In genomic region chr1:66503841-66504470, GRCh38 we compare ENCODE assay signal across 9 cellular contexts. TPM values are rescaled to one million over a fixed set of nuclear protein-coding genes. Genes with fewer than 3 reads are reported as not detected.
A peak's percentile ranks its signal among the peaks of the same experiment; 100 is the strongest.
DNase-seq lines count a peak whose midpoint lies in the region; ATAC-seq and TF ChIP-seq lines count a peak whose summit lies in the region.
"Had no signal": no experiment of that assay in that cellular context is flagged by ENCODE, and none has a peak within 500 bp of the region (broad histone marks: within the 10 kb centered on the region; RNA-seq: fewer than 3 reads in every experiment).

No MANE protein-coding gene starts in this region.

- no peaks in the 10 kb centered on the region for H3K36me3 Mint-ChIP-seq in stimulated activated effector memory CD8-positive, alpha-beta T cell treated with anti-CD3 and anti-CD28 coated beads, Interleukin-12 subunit alpha, Interleukin-12 subunit beta, amount 100 ng/mL, for 72 hours

- no peaks in the 10 kb centered on the region for H3K36me3 ChIP-seq in PC-3 (ENCODE audit: low read depth, low read length)
- H3K36me3 ChIP-seq: BLaER1 treated with 17β-estradiol and CSF1 and Interleukin-3, amounts not matched to agents 10 nM and 100 nM had no signal

- H3K9me3 ChIP-seq in PC-3 (ENCODE audit: low read length): no peaks in the 10 kb centered on the region
- H3K9me3 ChIP-seq: BLaER1 treated with 17β-estradiol and CSF1 and Interleukin-3, amounts not matched to agents 10 nM and 100 nM had no signal

- POLR2A ChIA-PET in PC-3 (lab: Charles Lee; ENCODE audit: unreplicated experiment): interaction anchor here (0.6 kb wide), 1 partner anchor 61 kb away, joined by 3 read pairs; no protein-coding TSS in a partner anchor

- peak; percentile 57 to 87 (median 84) for DNase-seq in NCI-H1417 (lab: John Stamatoyannopoulos, UW)
- DNase-seq in NCI-H1417 treated with DMSO at 0.1 percent for 48 hours (lab: John Stamatoyannopoulos, UW): no peak
- peak; percentile 8 for DNase-seq in Jurkat, Clone E6-1 (ENCODE audit: low read depth, low spot score)
- DNase-seq in PC-3: peak; percentile 85
- DNase-seq in brain pericyte (ENCODE audit: low read depth, low spot score): peak; percentile 38
- DNase-seq in islet precursor cell: peak; percentile 67
- DNase-seq in stimulated activated effector memory CD8-positive, alpha-beta T cell treated with anti-CD3 and anti-CD28 coated beads, Interleukin-12 subunit alpha, Interleukin-12 subunit beta, amount 100 ng/mL, for 72 hours (ENCODE audit: low spot score in 2 of 2): peak; percentile 7 to 61

- no peaks in the 10 kb centered on the region for H4K20me1 ChIP-seq in PC-3 (ENCODE audit: low read length)
- H4K20me1 ChIP-seq: BLaER1 treated with 17β-estradiol and CSF1 and Interleukin-3, amounts not matched to agents 10 nM and 100 nM had no signal

- peak; percentile 82 for ATAC-seq in GM21717 (IDR thresholded peaks at IDR 0.05; ENCODE audit: unreplicated experiment)
- ATAC-seq in PC-3: peak; percentile 88
- ATAC-seq in stimulated activated effector memory CD8-positive, alpha-beta T cell treated with anti-CD3 and anti-CD28 coated beads, Interleukin-12 subunit alpha, Interleukin-12 subunit beta, amount 100 ng/mL, for 72 hours: peak; percentile 62

- peaks cover 42% of the 10 kb centered on the region for H3K27me3 ChIP-seq in PC-3 (ENCODE audit: low read length)
- H3K27me3 ChIP-seq: BLaER1 treated with 17β-estradiol and CSF1 and Interleukin-3, amounts not matched to agents 10 nM and 100 nM had no signal

- H3K27ac Mint-ChIP-seq in stimulated activated effector memory CD8-positive, alpha-beta T cell treated with anti-CD3 and anti-CD28 coated beads, Interleukin-12 subunit alpha, Interleukin-12 subunit beta, amount 100 ng/mL, for 72 hours: no peak overlapping the region

- TF ChIP-seq CTCF in PC-3 (conservative IDR thresholded peaks at IDR 0.05; ENCODE audit: low read depth, low read length): peak; percentile 88

- no peaks in the 10 kb centered on the region for H3K79me2 ChIP-seq in PC-3 (ENCODE audit: low read length)

- H3K4me1 Mint-ChIP-seq in stimulated activated effector memory CD8-positive, alpha-beta T cell treated with anti-CD3 and anti-CD28 coated beads, Interleukin-12 subunit alpha, Interleukin-12 subunit beta, amount 100 ng/mL, for 72 hours: no peaks in the 10 kb centered on the region

- H3K9me3 Mint-ChIP-seq in stimulated activated effector memory CD8-positive, alpha-beta T cell treated with anti-CD3 and anti-CD28 coated beads, Interleukin-12 subunit alpha, Interleukin-12 subunit beta, amount 100 ng/mL, for 72 hours: no peaks in the 10 kb centered on the region

- H3K4me3 Mint-ChIP-seq in stimulated activated effector memory CD8-positive, alpha-beta T cell treated with anti-CD3 and anti-CD28 coated beads, Interleukin-12 subunit alpha, Interleukin-12 subunit beta, amount 100 ng/mL, for 72 hours: no peak overlapping the region

- H3K4me1 ChIP-seq in PC-3 (ENCODE audit: insufficient read depth, low read length): no peaks in the 10 kb centered on the region

- no peak overlapping the region for H3K4me3 ChIP-seq in Jurkat, Clone E6-1 (ENCODE audit: low read length)
- H3K4me3 ChIP-seq in PC-3 (ENCODE audit: low read length): 0 out of 2 replicates have a peak overlapping the region, but pooled peaks have one; percentile 18
- H3K4me3 ChIP-seq: BLaER1 treated with 17β-estradiol and CSF1 and Interleukin-3, amounts not matched to agents 10 nM and 100 nM had no signal

- intact Hi-C loops in PC-3 (cut with micrococcal nuclease): loop anchor here (1.0 to 5.0 kb wide), 4 partner anchors 52 to 547 kb away; no protein-coding TSS in a partner anchor

- peak overlapping the region; percentile 27; the same call in 1 of the 2 replicates for H3K4me2 ChIP-seq in PC-3 (ENCODE audit: low read length)

- H3K9me2 ChIP-seq in PC-3 (replicated peaks; ENCODE audit: low read length): no peaks in the 10 kb centered on the region

- H3K27ac ChIP-seq in PC-3 (ENCODE audit: low read length): no peak overlapping the region
- H3K27ac ChIP-seq: BLaER1 treated with 17β-estradiol and CSF1 and Interleukin-3, amounts not matched to agents 10 nM and 100 nM had no signal

- no TSS peak for BruUV-seq in PC-3 (replicated peaks; lab: Mats Ljungman, UMichigan)

- CTCF ChIA-PET in PC-3 (lab: Charles Lee): interaction anchor here (0.6 to 1.1 kb wide), 5 partner anchors 35 to 249 kb away, joined by 3 to 7 read pairs (median 5); no protein-coding TSS in a partner anchor

- H3F3A ChIP-seq in PC-3 (ENCODE audit: low read length, unreplicated experiment): no peaks in the 10 kb centered on the region

- H2AFZ ChIP-seq in PC-3 (ENCODE audit: low read length): no peak overlapping the region

- no peak overlapping the region for H3K9ac ChIP-seq in PC-3 (ENCODE audit: low read length)
- H3K9ac ChIP-seq: BLaER1 treated with 17β-estradiol and CSF1 and Interleukin-3, amounts not matched to agents 10 nM and 100 nM had no signal

RNA-seq across cellular contexts. Expression of gene SGIP1, which starts 30.0 kb away (rescaled TPM):
- not detected for polyA plus RNA-seq in Jurkat, Clone E6-1 (2012; ENCODE audit: insufficient read depth, insufficient read length)
- not detected in 2 replicates for total RNA-seq in PC-3 (2014; rRNA removed)
